In the genomic region with DNA sequence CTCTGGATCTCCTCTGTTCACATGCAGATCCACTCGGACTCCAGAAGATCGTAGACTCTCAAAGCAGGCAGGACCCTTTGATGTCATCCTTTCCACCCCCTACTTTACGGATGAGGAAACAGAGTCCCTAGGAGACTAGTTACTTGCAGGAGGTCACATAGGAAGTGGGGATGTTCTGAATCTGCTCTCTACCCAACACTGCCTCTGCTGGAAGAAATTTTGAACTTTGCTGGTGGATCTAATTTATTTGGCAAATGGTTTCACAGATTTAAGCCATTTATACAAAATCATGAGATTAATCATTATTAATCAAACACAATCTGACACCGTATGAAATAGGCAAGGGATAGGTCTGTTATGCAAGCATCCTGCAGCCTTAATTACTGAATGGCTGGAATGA, we compare ENCODE assay signal across 8 cellular contexts. TPM values are rescaled to one million over a fixed set of nuclear protein-coding genes. Genes with fewer than 3 reads are reported as not detected.
DNase-seq lines count a peak whose midpoint lies in the region; ATAC-seq and TF ChIP-seq lines count a peak whose summit lies in the region.

No MANE protein-coding gene starts in this region.

- no peak overlapping the region for H3K4me3 Mint-ChIP-seq in MCF 10A (ENCODE audit: unreplicated experiment)
- no peak overlapping the region for H3K4me3 Mint-ChIP-seq in stimulated activated memory B cell treated with anti-CD40 and anti-IgM and Interleukin-4, amounts not matched to agents 10 μg/mL and 1 μg/mL and 100 μg/mL, for 72 hours
- H3K4me3 Mint-ChIP-seq in activated CD4-positive, alpha-beta T cell treated with anti-CD3 and anti-CD28 coated beads for 36 hours, result no peak overlapping the region
- no peak overlapping the region for H3K4me3 Mint-ChIP-seq in stimulated activated naive B cell treated with anti-CD40 and anti-IgM and Interleukin-4, amounts not matched to agents 10 μg/mL and 1 μg/mL and 100 μg/mL, for 72 hours

- peaks cover 33% of the 10 kb centered on the region for H3K4me1 Mint-ChIP-seq in MCF 10A (ENCODE audit: insufficient read depth, unreplicated experiment)
- peaks cover 4% of the 10 kb centered on the region for H3K4me1 Mint-ChIP-seq in stimulated activated memory B cell treated with anti-CD40 and anti-IgM and Interleukin-4, amounts not matched to agents 10 μg/mL and 1 μg/mL and 100 μg/mL, for 72 hours
- no peaks in the 10 kb centered on the region for H3K4me1 Mint-ChIP-seq in activated CD4-positive, alpha-beta T cell treated with anti-CD3 and anti-CD28 coated beads for 36 hours
- peaks cover 0 to 2% of the 10 kb centered on the region in 2 donors for H3K4me1 Mint-ChIP-seq in stimulated activated naive B cell treated with anti-CD40 and anti-IgM and Interleukin-4, amounts not matched to agents 10 μg/mL and 1 μg/mL and 100 μg/mL, for 72 hours

- ATAC-seq in stimulated activated memory B cell treated with anti-CD40 and anti-IgM and Interleukin-4, amounts not matched to agents 10 μg/mL and 1 μg/mL and 100 μg/mL, for 72 hours, result no peak
- ATAC-seq in activated CD4-positive, alpha-beta T cell treated with anti-CD3 and anti-CD28 coated beads for 36 hours, result no peak
- ATAC-seq in stimulated activated naive B cell treated with anti-CD40 and anti-IgM and Interleukin-4, amounts not matched to agents 10 μg/mL and 1 μg/mL and 100 μg/mL, for 72 hours (replicated peaks), result no peak

- BruUV-seq in MCF 10A (replicated peaks; lab: Mats Ljungman, UMichigan), result no TSS peak

- DNase-seq in Caki2 (ENCODE audit: low read depth) (peak; percentile 32), Kasumi-1 (lab: John Stamatoyannopoulos, UW) (peak; percentile 32 to 49), MCF 10A (ENCODE audit: unreplicated experiment) (peak; percentile 26), medulla oblongata (ENCODE audit: extremely low spot score) (peak; percentile 32), T-helper 2 cell (no peak)
- DNase-seq in activated CD4-positive, alpha-beta T cell treated with anti-CD3 and anti-CD28 coated beads for 36 hours, result no peak
- no peak for DNase-seq in stimulated activated naive B cell treated with anti-CD40 and anti-IgM and Interleukin-4, amounts not matched to agents 10 μg/mL and 1 μg/mL and 100 μg/mL, for 72 hours

- H3K27me3 Mint-ChIP-seq in MCF 10A (ENCODE audit: insufficient read depth, unreplicated experiment), result no peaks in the 10 kb centered on the region
- peaks cover 19% of the 10 kb centered on the region for H3K27me3 Mint-ChIP-seq in stimulated activated memory B cell treated with anti-CD40 and anti-IgM and Interleukin-4, amounts not matched to agents 10 μg/mL and 1 μg/mL and 100 μg/mL, for 72 hours
- H3K27me3 Mint-ChIP-seq in activated CD4-positive, alpha-beta T cell treated with anti-CD3 and anti-CD28 coated beads for 36 hours, result peaks cover 2% of the 10 kb centered on the region
- H3K27me3 Mint-ChIP-seq in stimulated activated naive B cell treated with anti-CD40 and anti-IgM and Interleukin-4, amounts not matched to agents 10 μg/mL and 1 μg/mL and 100 μg/mL, for 72 hours, result peaks cover 17 to 25% of the 10 kb centered on the region in 2 donors

- no peaks in the 10 kb centered on the region for H3K36me3 Mint-ChIP-seq in MCF 10A (ENCODE audit: insufficient read depth, unreplicated experiment)
- no peaks in the 10 kb centered on the region for H3K36me3 Mint-ChIP-seq in stimulated activated memory B cell treated with anti-CD40 and anti-IgM and Interleukin-4, amounts not matched to agents 10 μg/mL and 1 μg/mL and 100 μg/mL, for 72 hours
- no peaks in the 10 kb centered on the region for H3K36me3 Mint-ChIP-seq in activated CD4-positive, alpha-beta T cell treated with anti-CD3 and anti-CD28 coated beads for 36 hours (ENCODE audit: low read depth)
- no peaks in the 10 kb centered on the region for H3K36me3 Mint-ChIP-seq in stimulated activated naive B cell treated with anti-CD40 and anti-IgM and Interleukin-4, amounts not matched to agents 10 μg/mL and 1 μg/mL and 100 μg/mL, for 72 hours

- no peak overlapping the region for H3K27ac Mint-ChIP-seq in MCF 10A (ENCODE audit: low read depth, unreplicated experiment)
- no peak overlapping the region for H3K27ac Mint-ChIP-seq in stimulated activated memory B cell treated with anti-CD40 and anti-IgM and Interleukin-4, amounts not matched to agents 10 μg/mL and 1 μg/mL and 100 μg/mL, for 72 hours
- no peak overlapping the region for H3K27ac Mint-ChIP-seq in activated CD4-positive, alpha-beta T cell treated with anti-CD3 and anti-CD28 coated beads for 36 hours
- H3K27ac Mint-ChIP-seq in stimulated activated naive B cell treated with anti-CD40 and anti-IgM and Interleukin-4, amounts not matched to agents 10 μg/mL and 1 μg/mL and 100 μg/mL, for 72 hours, result no peak overlapping the region

- peak; percentile 34 for TF ChIP-seq CTCF in MCF 10A (IDR thresholded peaks at IDR 0.05; ENCODE audit: unreplicated experiment)

- intact Hi-C loops in MCF 10A (cut with micrococcal nuclease), result loop anchor here (1.0 to 10.0 kb wide), 9 partner anchors 85 to 1014 kb away; no protein-coding TSS in a partner anchor
- intact Hi-C loops in activated CD4-positive, alpha-beta T cell treated with anti-CD3 and anti-CD28 coated beads for 36 hours (cut with DNase I, micrococcal nuclease), result loop anchor here (1.0 to 5.0 kb wide), 9 partner anchors 164 to 1014 kb away; partner anchors contain the start of gene GALNT18 (in 2 of the 2)

- POLR2A ChIA-PET in MCF 10A (lab: Yijun Ruan, JAX), result interaction anchor here (1.1 to 3.0 kb wide), 6 partner anchors 55 to 862 kb away, joined by 3 to 21 read pairs (median 5); partner anchors contain the start of gene GALNT18
- POLR2A ChIA-PET in activated CD4-positive, alpha-beta T cell treated with anti-CD3 and anti-CD28 coated beads for 36 hours (lab: Charles Lee), result no interaction called here

- in situ Hi-C loops in Caki2 (cut with HindIII; ENCODE audit: low pct_unique_long_range_greater_than_20kb, low sequenced_read_pairs), result no loop called here

- CTCF ChIA-PET in MCF 10A (lab: Yijun Ruan, JAX), result interaction anchor here (0.5 to 5.6 kb wide), 52 partner anchors 17 to 1020 kb away, joined by 3 to 103 read pairs (median 5); partner anchors contain the start of gene GALNT18
- CTCF ChIA-PET in activated CD4-positive, alpha-beta T cell treated with anti-CD3 and anti-CD28 coated beads for 36 hours (lab: Charles Lee), result interaction anchor here (0.7 to 2.9 kb wide), 19 partner anchors 9 to 994 kb away, joined by 3 to 44 read pairs (median 4); partner anchors contain the start of gene GALNT18

- no peaks in the 10 kb centered on the region for H3K9me3 Mint-ChIP-seq in MCF 10A (ENCODE audit: unreplicated experiment)
- H3K9me3 Mint-ChIP-seq in stimulated activated memory B cell treated with anti-CD40 and anti-IgM and Interleukin-4, amounts not matched to agents 10 μg/mL and 1 μg/mL and 100 μg/mL, for 72 hours, result no peaks in the 10 kb centered on the region
- no peaks in the 10 kb centered on the region for H3K9me3 Mint-ChIP-seq in activated CD4-positive, alpha-beta T cell treated with anti-CD3 and anti-CD28 coated beads for 36 hours (ENCODE audit: low read depth)
- H3K9me3 Mint-ChIP-seq in stimulated activated naive B cell treated with anti-CD40 and anti-IgM and Interleukin-4, amounts not matched to agents 10 μg/mL and 1 μg/mL and 100 μg/mL, for 72 hours, result no peaks in the 10 kb centered on the region

RNA-seq across cellular contexts. Expression of gene USP47, which starts 55.0 kb away (rescaled TPM):
- 6.0 and 9.0 TPM in 2 replicates for total RNA-seq in Caki2 (2014; rRNA removed; shearing (Covaris generic); ENCODE audit: low replicate concordance)
- 41.6 and 46.1 TPM in 2 replicates for total RNA-seq in MCF 10A (2022)
- 10 to 100 TPM; 43.3 to 56.3 TPM for total RNA-seq in activated CD4-positive, alpha-beta T cell treated with anti-CD3 and anti-CD28 coated beads for 36 hours

Comparison
In these comparisons a context has a peak if more than half of its experiments do, and no peak if none do; other contexts are left out.
1. DNase-seq: peak in Caki2 (single experiment), Kasumi-1 (2 of 2), MCF 10A (single experiment) and medulla oblongata (single experiment); none in T-helper 2 cell (0 of 5), activated CD4-positive, alpha-beta T cell treated with anti-CD3 and anti-CD28 coated beads for 36 hours (single experiment) and stimulated activated naive B cell treated with anti-CD40 and anti-IgM and Interleukin-4, amounts not matched to agents 10 μg/mL and 1 μg/mL and 100 μg/mL, for 72 hours (single experiment).